Comparison of ENCODE assay signal across 25 cellular contexts in genomic region chr6:75326557-75327258, GRCh38. TPM values are rescaled to one million over a fixed set of nuclear protein-coding genes. Genes with fewer than 3 reads are reported as not detected.
A peak's percentile ranks its signal among the peaks of the same experiment; 100 is the strongest.
DNase-seq lines count a peak whose midpoint lies in the region; ATAC-seq, FAIRE-seq and TF ChIP-seq lines count a peak whose summit lies in the region.
"Had no signal": no experiment of that assay in that cellular context is flagged by ENCODE, and none has a peak within 500 bp of the region (broad histone marks: within the 10 kb centered on the region; RNA-seq: fewer than 3 reads in every experiment).

No MANE protein-coding gene starts in this region.

- H3K23ac ChIP-seq in IMR-90 (ENCODE audit: low read depth, low read length) (no peak overlapping the region), H1 (ENCODE audit: insufficient read length) (no peak overlapping the region)

- TF ChIP-seq RAD21 in IMR-90 (IDR thresholded peaks at IDR 0.05; ENCODE audit: low read length), result no peak
- no peak for TF ChIP-seq RAD21 in H1 (IDR thresholded peaks at IDR 0.05 in 1 of 2, conservative IDR thresholded peaks at IDR 0.05 in 1 of 2; ENCODE audit: low read depth in 2 of 2, low read length in 2 of 2)

- no peaks in the 10 kb centered on the region for H3K79me1 ChIP-seq in IMR-90 (ENCODE audit: low read depth in 1 of 2, low read length in 2 of 2)
- H3K79me1 ChIP-seq in H1 (ENCODE audit: low read depth, low read length), result no peaks in the 10 kb centered on the region

- no peak for TF ChIP-seq POLR2A in IMR-90 (IDR thresholded peaks at IDR 0.05; ENCODE audit: low read depth, low read length)
- TF ChIP-seq POLR2A in H1 (IDR thresholded peaks at IDR 0.05; ENCODE audit: control extremely low read depth in 1 of 2, low read depth in 2 of 2, low read length in 2 of 2), result no peak
- no peak for TF ChIP-seq POLR2A in Peyer's patch (IDR thresholded peaks at IDR 0.05)

- dilution Hi-C loops in IMR-90 (cut with HindIII; ENCODE audit: low sequenced_read_pairs, unreplicated experiment), result no loop called here

- TF ChIP-seq CTCF in IMR-90 (conservative IDR thresholded peaks at IDR 0.05; ENCODE audit: low read depth, low read length) (no peak), H1 (IDR thresholded peaks at IDR 0.05; ENCODE audit: control extremely low read depth in 1 of 3, insufficient read depth in 1 of 3, low read depth in 1 of 3, low read length in 3 of 3) (no peak), tibial artery (IDR thresholded peaks at IDR 0.05) (no peak), Peyer's patch (IDR thresholded peaks at IDR 0.05) (no peak)

- H3K4me3 ChIP-seq in IMR-90 (ENCODE audit: insufficient read depth, low read depth, low read length) (no peak overlapping the region), H1 (ENCODE audit: extremely low read depth in 1 of 4, insufficient read depth in 2 of 4, low read depth in 3 of 4, low read length in 4 of 4) (no peak overlapping the region; a peak in 1 of 8 replicates), tibial artery (no peak overlapping the region), HAP-1 (no peak overlapping the region), Peyer's patch (no peak overlapping the region)
- H3K4me3 ChIP-seq: right lobe of liver, testis had no signal

- H3K56ac ChIP-seq in IMR-90 (ENCODE audit: extremely low read depth, insufficient read depth, low read length) (no peak overlapping the region), H1 (replicated peaks; ENCODE audit: insufficient read length, low read depth, low read length) (no peak overlapping the region)

- no peak overlapping the region for H3K14ac ChIP-seq in IMR-90 (replicated peaks; ENCODE audit: low read depth, low read length)
- no peak overlapping the region for H3K14ac ChIP-seq in H1 (ENCODE audit: insufficient read length)

- H3K9ac ChIP-seq in IMR-90 (ENCODE audit: low read depth, low read length) (no peak overlapping the region), H1 (replicated peaks in 1 of 4; ENCODE audit: extremely low read depth in 1 of 4, low read depth in 3 of 4, low read length in 3 of 4) (no peak overlapping the region)

- H4K20me1 ChIP-seq in IMR-90 (ENCODE audit: insufficient read depth, low read length) (no peaks in the 10 kb centered on the region), H1 (replicated peaks in 1 of 2; ENCODE audit: control insufficient read depth in 1 of 2, insufficient read depth in 2 of 2, low read length in 2 of 2) (no peaks in the 10 kb centered on the region)

- CTCF ChIA-PET in IMR-90 (lab: Yijun Ruan, JAX) (no interaction called here), H1 (lab: Charles Lee; ENCODE audit: partially characterized antibody) (interaction anchor here (0.6 to 1.2 kb wide), 7 partner anchors 9 to 1060 kb away, joined by 3 read pairs; no protein-coding TSS in a partner anchor)

- peak; percentile 50 for FAIRE-seq in H1 (lab: Jason Lieb, UNC)

- intact Hi-C loops in IMR-90 (cut with micrococcal nuclease) (no loop called here), tibial artery (cut with DNase I; ENCODE audit: low total_unique reads) (no loop called here)

- no peaks in the 10 kb centered on the region for H3K23me2 ChIP-seq in H1 (ENCODE audit: low read depth, low read length)

- H2AK5ac ChIP-seq in IMR-90 (ENCODE audit: low read depth, low read length) (no peak overlapping the region), H1 (ENCODE audit: low read depth, low read length) (no peak overlapping the region)

- peak; percentile 79; the same call in 1 of the 2 replicates for ATAC-seq in IMR-90 (ENCODE audit: low read depth)
- ATAC-seq: activated CD8-positive, alpha-beta memory T cell treated with anti-CD3 and anti-CD28 coated beads, Interleukin-2, amount 10 ng/mL, durations not matched to agents 7 days and 5 days; foreskin keratinocyte; right lobe of liver; stimulated activated effector memory CD8-positive, alpha-beta T cell treated with anti-CD3 and anti-CD28 coated beads, Interleukin-12 subunit alpha, Interleukin-12 subunit beta, amount 100 ng/mL, for 72 hours had no signal

- H4K8ac ChIP-seq in IMR-90 (ENCODE audit: low read depth in 2 of 2, low read length in 2 of 2) (no peak overlapping the region), H1 (ENCODE audit: extremely low read depth, insufficient read depth, low read length) (no peak overlapping the region)

- WGBS in IMR-90 (ENCODE audit: extremely low coverage in 2 of 2, insufficient read length in 1 of 2), 2 experiments, result 100% methylated on average over 1 of the region's 2 CpGs; no CpG with 5 or more reads in 1 of the 2 experiments
- 46% methylated on average over 2 of the region's 2 CpGs; no CpG with 5 or more reads in 1 of the 2 experiments for WGBS in H1 (ENCODE audit: extremely low coverage in 1 of 2, insufficient coverage in 1 of 2, insufficient read length in 1 of 2, insufficient replicate concordance in 2 of 2, low coverage in 1 of 2, low lambda C conversion rate in 2 of 2, missing lambda C conversion rate in 1 of 2), 2 experiments

- H3K4ac ChIP-seq in IMR-90 (ENCODE audit: low read depth, low read length) (no peak overlapping the region), H1 (replicated peaks; ENCODE audit: insufficient read length, low read depth, low read length) (no peak overlapping the region)

- H3K27me3 ChIP-seq in IMR-90 (ENCODE audit: control insufficient read depth, insufficient read depth, low read length) (no peaks in the 10 kb centered on the region), H1 (replicated peaks in 1 of 4; ENCODE audit: control insufficient read depth in 3 of 4, extremely low read depth in 1 of 4, insufficient read depth in 3 of 4, low read length in 3 of 4) (no peaks in the 10 kb centered on the region), tibial artery (no peaks in the 10 kb centered on the region), HAP-1 (ENCODE audit: low read depth) (no peaks in the 10 kb centered on the region; the same call in 1 of the 2 replicates), Peyer's patch (no peaks in the 10 kb centered on the region)
- H3K27me3 ChIP-seq: right lobe of liver, testis had no signal

- in situ Hi-C loops in IMR-90 (cut with MboI; ENCODE audit: low sequenced_read_pairs), result no loop called here
- in situ Hi-C loops in HAP-1 (cut with MboI; ENCODE audit: low sequenced_read_pairs), result no loop called here

- H3K79me2 ChIP-seq in H1 (ENCODE audit: control insufficient read depth in 1 of 2, insufficient read depth in 2 of 2, low read length in 2 of 2), result no peaks in the 10 kb centered on the region

- no TSS peak for BruUV-seq in IMR-90 (replicated peaks; lab: Mats Ljungman, UMichigan)

- H2BK15ac ChIP-seq in IMR-90 (ENCODE audit: low read depth, low read length), result peak overlapping the region; percentile 67; the same call in 1 of the 3 replicates
- H2BK15ac ChIP-seq in H1 (ENCODE audit: low read length), result no peak overlapping the region

- H2AK9ac ChIP-seq in IMR-90 (replicated peaks; ENCODE audit: low read depth, low read length, poor library complexity), result no peak overlapping the region

- H2BK120ac ChIP-seq in IMR-90 (ENCODE audit: low read depth, low read length) (no peak overlapping the region), H1 (replicated peaks; ENCODE audit: low read depth, low read length) (no peak overlapping the region)

- H3K27ac ChIP-seq in IMR-90 (ENCODE audit: insufficient read depth, low read length) (no peak overlapping the region), H1 (ENCODE audit: low read depth, low read length) (no peak overlapping the region), tibial artery (no peak overlapping the region), Peyer's patch (no peak overlapping the region)
- H3K27ac ChIP-seq: foreskin keratinocyte, right lobe of liver, testis had no signal

- H4K5ac ChIP-seq in IMR-90 (ENCODE audit: low read depth, low read length) (no peak overlapping the region), H1 (ENCODE audit: insufficient read length, low read depth, low read length) (peak overlapping the region; percentile 49)

- TF ChIP-seq EP300 in H1 (IDR thresholded peaks at IDR 0.05; ENCODE audit: borderline replicate concordance in 1 of 2, low read depth in 2 of 2, low read length in 2 of 2), result no peak

- H3K9me1 ChIP-seq in IMR-90 (ENCODE audit: insufficient read depth, low read length), result 0 out of 2 replicates have a peak, but pooled peaks cover 3% of the 10 kb centered on the region

- no peak overlapping the region for H2BK12ac ChIP-seq in H1 (ENCODE audit: low read depth, low read length)

- H4K91ac ChIP-seq in IMR-90 (ENCODE audit: insufficient read depth, low read depth, low read length), result no peak overlapping the region
- no peak overlapping the region for H4K91ac ChIP-seq in H1 (replicated peaks; ENCODE audit: insufficient read length, low read length)

- DNase-seq in AG08396 (ENCODE audit: low spot score) (peak; percentile 13), IMR-90 (peak; percentile 71), H1 (ENCODE audit: low read depth in 1 of 2, low spot score in 2 of 2) (no peak), iris pigment epithelial cell (ENCODE audit: low read depth) (peak; percentile 78), tibial artery (no peak), HAP-1 (ENCODE audit: low spot score in 2 of 2) (no peak), Peyer's patch (no peak)
- no peak for DNase-seq in activated naive CD4-positive, alpha-beta T cell treated with anti-CD3 and anti-CD28 coated beads, Interleukin-2, amount 50 U/mL, for 16 hours
- DNase-seq: ACHN; activated CD4-positive, alpha-beta T cell treated with anti-CD3 and anti-CD28 coated beads, Interleukin-2, amount 10 ng/mL, durations not matched to agents 24 days and 14 days; activated CD8-positive, alpha-beta memory T cell treated with anti-CD3 and anti-CD28 coated beads, Interleukin-2, amount 10 ng/mL, durations not matched to agents 7 days and 5 days; CD4-positive, CD25-positive, alpha-beta regulatory T cell; DMS 273 treated with DMSO at 0.1 percent for 48 hours; hippocampal formation; KBM-7; kidney glomerular epithelial cell; mammary epithelial cell; MV-4-11; NCI-H2029 treated with DMSO at 0.1 percent for 48 hours; NCI-H446; right lobe of liver; RPMI8226; testis had no signal

- H2AFZ ChIP-seq in IMR-90 (replicated peaks; ENCODE audit: low read length, poor library complexity) (no peak overlapping the region), H1 (ENCODE audit: low read length) (no peak overlapping the region)

- H3K4me1 ChIP-seq in IMR-90 (ENCODE audit: control insufficient read depth, insufficient read depth, low read length) (no peaks in the 10 kb centered on the region; the same call in 1 of the 2 replicates), H1 (replicated peaks in 1 of 4; ENCODE audit: control insufficient read depth in 3 of 4, insufficient read depth in 4 of 4, low read length in 3 of 4) (peaks cover 0 to 11% (median 6%) of the 10 kb centered on the region in 4 experiments; a peak in 5 of 7 replicates), tibial artery (no peaks in the 10 kb centered on the region), HAP-1 (peaks cover 5% of the 10 kb centered on the region; the same call in 1 of the 2 replicates), Peyer's patch (no peaks in the 10 kb centered on the region)
- H3K4me1 ChIP-seq: foreskin keratinocyte, right lobe of liver, testis had no signal

- POLR2A ChIA-PET in IMR-90 (lab: Charles Lee; ENCODE audit: unreplicated experiment) (no interaction called here), H1 (lab: Charles Lee; ENCODE audit: partially characterized antibody) (interaction anchor here (0.9 to 1.5 kb wide), 8 partner anchors 8 to 58 kb away, joined by 3 to 4 read pairs (median 3); no protein-coding TSS in a partner anchor)

- no peak overlapping the region for H3K18ac ChIP-seq in IMR-90 (ENCODE audit: low read depth, low read length)
- no peak overlapping the region; the same call in 1 of the 2 replicates for H3K18ac ChIP-seq in H1 (ENCODE audit: extremely low read depth, low read length)

- no peak overlapping the region for H2BK5ac ChIP-seq in IMR-90 (ENCODE audit: low read depth, low read length, poor library complexity, severe bottlenecking)
- no peak overlapping the region for H2BK5ac ChIP-seq in H1 (ENCODE audit: low read depth, low read length)

- H3K4me2 ChIP-seq in IMR-90 (ENCODE audit: low read depth, low read length) (no peak overlapping the region), H1 (ENCODE audit: insufficient read depth in 1 of 2, low read depth in 2 of 2, low read length in 2 of 2) (peak overlapping the region in 1 of 2 experiments; percentile 12; a peak in 2 of 4 replicates)

- H2BK20ac ChIP-seq in IMR-90 (ENCODE audit: low read depth, low read length) (no peak overlapping the region), H1 (ENCODE audit: low read length) (no peak overlapping the region)

- H3K9me3 ChIP-seq in IMR-90 (ENCODE audit: control insufficient read depth, insufficient read depth, low read length) (no peaks in the 10 kb centered on the region), H1 (ENCODE audit: insufficient read depth in 2 of 2, low read depth in 1 of 2, low read length in 1 of 2) (no peaks in the 10 kb centered on the region), tibial artery (no peaks in the 10 kb centered on the region), HAP-1 (no peaks in the 10 kb centered on the region), Peyer's patch (no peaks in the 10 kb centered on the region)
- H3K9me3 ChIP-seq: right lobe of liver, testis had no signal

- H3K36me3 ChIP-seq in IMR-90 (ENCODE audit: control insufficient read depth, insufficient read depth, low read length) (no peaks in the 10 kb centered on the region), H1 (ENCODE audit: control insufficient read depth in 2 of 4, insufficient read depth in 4 of 4, low read length in 3 of 4) (no peaks in the 10 kb centered on the region), tibial artery (no peaks in the 10 kb centered on the region), HAP-1 (replicated peaks) (no peaks in the 10 kb centered on the region), Peyer's patch (no peaks in the 10 kb centered on the region)
- H3K36me3 ChIP-seq: right lobe of liver had no signal

RNA-seq across cellular contexts. Expression of gene TMEM30A, which starts 42.1 kb away (rescaled TPM):
- total RNA-seq in IMR-90 (2012; rRNA removed) (111 and 206 TPM in 2 replicates), Peyer's patch (10 to 100 TPM; 25.6 to 51.5 (median 37.9) TPM)
- polyA plus RNA-seq in IMR-90 (2012; rRNA removed) (35.0 and 48.5 TPM in 2 replicates), H1 (2011; rRNA removed) (10.5 TPM in 2 replicates)
- 9.4 and 13.2 TPM in 2 replicates for polyA plus RNA-seq in IMR-90 (2012; cell fraction: cytosol; rRNA removed)
- 7.0 and 24.4 TPM in 2 replicates for polyA plus RNA-seq in IMR-90 (2012; cell fraction: nucleus; rRNA removed; ENCODE audit: low replicate concordance)
- 65.8 and 71.0 TPM in 2 replicates for total RNA-seq in H1 (2021; fragmentation: NEBNext Ultra II Directional; extraction: Animal tissue kit (Norgen Biotek cat#: 25700))
- 16.6 TPM for polyA plus RNA-seq in H1 (2011; cell fraction: cytosol; rRNA removed)
- 7.8 TPM for polyA plus RNA-seq in H1 (2011; cell fraction: nucleus; rRNA removed)
- 23.8 to 56.6 TPM (median 32.7 TPM) in 4 replicates for polyA plus RNA-seq in H1 (2012, experiment 1 of 2)
- polyA plus RNA-seq in H1 (2012, experiment 2 of 2), result 3.2 TPM
- polyA plus RNA-seq in H1 (2013, experiment 1 of 2), result 48.6 TPM
- 54.2 TPM for polyA plus RNA-seq in H1 (2013, experiment 2 of 2)
- 25.3 and 42.6 TPM in 2 replicates for polyA minus RNA-seq in H1 (2011; rRNA and poly(A)+ RNA removed)
- 12.8 TPM for polyA minus RNA-seq in H1 (2011; cell fraction: cytosol; rRNA and poly(A)+ RNA removed)
- 20.3 TPM for polyA minus RNA-seq in H1 (2011; cell fraction: nucleus; rRNA and poly(A)+ RNA removed)

Comparison
In these comparisons a context has a peak if more than half of its experiments do, and no peak if none do; other contexts are left out.
1. DNase-seq: peak in AG08396 (single experiment), IMR-90 (single experiment) and iris pigment epithelial cell (single experiment); none in H1 (0 of 2), tibial artery (0 of 2), activated naive CD4-positive, alpha-beta T cell treated with anti-CD3 and anti-CD28 coated beads, Interleukin-2, amount 50 U/mL, for 16 hours (single experiment), HAP-1 (0 of 2) and Peyer's patch (0 of 3).